Comparison of ENCODE assay signal across 10 cellular contexts in genomic region chr11:74636633-74637184, GRCh38. TPM values are rescaled to one million over a fixed set of nuclear protein-coding genes. Genes with fewer than 3 reads are reported as not detected.
DNase-seq lines count a peak whose midpoint lies in the region; ATAC-seq and TF ChIP-seq lines count a peak whose summit lies in the region.
"Had no signal": no experiment of that assay in that cellular context is flagged by ENCODE, and none has a peak within 500 bp of the region (broad histone marks: within the 10 kb centered on the region; RNA-seq: fewer than 3 reads in every experiment).

No MANE protein-coding gene starts in this region.

- peak overlapping the region; percentile 44 for H3K27ac ChIP-seq in PC-3 (ENCODE audit: low read length)
- H3K27ac ChIP-seq in esophagus muscularis mucosa (replicated peaks in 1 of 4), result peak overlapping the region; percentile 55 to 87 (median 75)
- H3K27ac ChIP-seq: BLaER1 had no signal

- DNase-seq in NOMO-1 treated with DMSO at 0.1 percent for 48 hours (lab: John Stamatoyannopoulos, UW; ENCODE audit: unreplicated experiment), result peak; percentile 18
- no peak for DNase-seq in NOMO-1 treated with dmso at 0.1 percent for 144 hours (lab: John Stamatoyannopoulos, UW; ENCODE audit: unreplicated experiment)
- peak; percentile 80 for DNase-seq in PC-3
- DNase-seq in esophagus muscularis mucosa (ENCODE audit: extremely low spot score), result no peak
- peak; percentile 4 for DNase-seq in smooth muscle cell of the brain vasculature (ENCODE audit: low read depth, low spot score)
- no peak for DNase-seq in NCI-H2171 (lab: John Stamatoyannopoulos, UW)
- no peak for DNase-seq in effector CD8-positive, alpha-beta T cell (lab: John Stamatoyannopoulos, UW)
- DNase-seq: nucleus accumbens had no signal

- no peak overlapping the region for H3K9ac ChIP-seq in PC-3 (ENCODE audit: low read length)
- H3K9ac ChIP-seq: BLaER1 had no signal

- no peak for TF ChIP-seq POLR2A in esophagus muscularis mucosa (IDR thresholded peaks at IDR 0.05; ENCODE audit: low read depth)

- WGBS in esophagus muscularis mucosa, result 52% methylated on average over 1 of the region's 1 CpG

- peaks cover 60% of the 10 kb centered on the region for H3K36me3 ChIP-seq in PC-3 (ENCODE audit: low read depth, low read length)
- H3K36me3 ChIP-seq in esophagus muscularis mucosa, result peaks cover 0 to 39% (median 21%) of the 10 kb centered on the region in 4 donors

- no peak overlapping the region for H3K4me2 ChIP-seq in PC-3 (ENCODE audit: low read length)
- H3K4me2 ChIP-seq: BLaER1 had no signal

- no TSS peak for BruUV-seq in PC-3 (replicated peaks; lab: Mats Ljungman, UMichigan)

- H3K9me3 ChIP-seq in PC-3 (ENCODE audit: low read length) (no peaks in the 10 kb centered on the region), esophagus muscularis mucosa (no peaks in the 10 kb centered on the region)
- H3K9me3 ChIP-seq: BLaER1 had no signal

- POLR2A ChIA-PET in PC-3 (lab: Charles Lee; ENCODE audit: unreplicated experiment), result interaction anchor here (0.6 kb wide), 1 partner anchor 83 kb away, joined by 3 read pairs; no protein-coding TSS in a partner anchor

- H3K4me3 ChIP-seq in PC-3 (ENCODE audit: low read length) (no peak overlapping the region), esophagus muscularis mucosa (no peak overlapping the region)
- H3K4me3 ChIP-seq: BLaER1 had no signal

- no peaks in the 10 kb centered on the region for H3F3A ChIP-seq in PC-3 (ENCODE audit: low read length, unreplicated experiment)

- peak; percentile 71 for ATAC-seq in PC-3
- no peak for ATAC-seq in GM21360 (IDR thresholded peaks at IDR 0.05; ENCODE audit: unreplicated experiment)

- H3K9me2 ChIP-seq in PC-3 (replicated peaks; ENCODE audit: low read length), result no peaks in the 10 kb centered on the region

- no peak for TF ChIP-seq EP300 in esophagus muscularis mucosa (IDR thresholded peaks at IDR 0.05)

- H2AFZ ChIP-seq in PC-3 (ENCODE audit: low read length), result peak overlapping the region; percentile 66

- H3K27me3 ChIP-seq in PC-3 (ENCODE audit: low read length) (no peaks in the 10 kb centered on the region), esophagus muscularis mucosa (no peaks in the 10 kb centered on the region)
- H3K27me3 ChIP-seq: BLaER1 had no signal

- CTCF ChIA-PET in PC-3 (lab: Charles Lee), result interaction anchor here (0.6 to 1.0 kb wide), 3 partner anchors 11 to 645 kb away, joined by 3 to 6 read pairs (median 3); no protein-coding TSS in a partner anchor

- H4K20me1 ChIP-seq in PC-3 (ENCODE audit: low read length), result no peaks in the 10 kb centered on the region
- H4K20me1 ChIP-seq: BLaER1 had no signal

- no peaks in the 10 kb centered on the region for H3K79me2 ChIP-seq in PC-3 (ENCODE audit: low read length)

- TF ChIP-seq CTCF in PC-3 (conservative IDR thresholded peaks at IDR 0.05; ENCODE audit: low read depth, low read length) (no peak), esophagus muscularis mucosa (IDR thresholded peaks at IDR 0.05) (no peak)

- H3K4me1 ChIP-seq in PC-3 (ENCODE audit: insufficient read depth, low read length) (peaks cover 20% of the 10 kb centered on the region), esophagus muscularis mucosa (peaks cover 0 to 90% (median 71%) of the 10 kb centered on the region in 4 donors)
- H3K4me1 ChIP-seq: BLaER1 had no signal

- intact Hi-C loops in PC-3 (cut with micrococcal nuclease), result no loop called here
- intact Hi-C loops in esophagus muscularis mucosa (cut with DNase I), result loop anchor here (5.0 kb wide), 1 partner anchor 61 kb away; no protein-coding TSS in a partner anchor

RNA-seq across cellular contexts. Expression of gene POLD3, which starts 44.3 kb away (rescaled TPM):
- total RNA-seq in PC-3 (2014; rRNA removed) (25.5 and 28.4 TPM in 2 replicates), esophagus muscularis mucosa (10 to 100 TPM in 1 of 4 donors, 1 to 10 TPM in 3; 9.1 to 13.6 (median 9.2) TPM)

Comparison
In these comparisons a context has a peak if more than half of its experiments do, and no peak if none do; other contexts are left out.
1. DNase-seq: peak in NOMO-1 treated with DMSO at 0.1 percent for 48 hours (single experiment), PC-3 (single experiment) and smooth muscle cell of the brain vasculature (single experiment); none in NOMO-1 treated with dmso at 0.1 percent for 144 hours (single experiment), esophagus muscularis mucosa (single experiment), NCI-H2171 (single experiment) and effector CD8-positive, alpha-beta T cell (single experiment).